In the genomic region with DNA sequence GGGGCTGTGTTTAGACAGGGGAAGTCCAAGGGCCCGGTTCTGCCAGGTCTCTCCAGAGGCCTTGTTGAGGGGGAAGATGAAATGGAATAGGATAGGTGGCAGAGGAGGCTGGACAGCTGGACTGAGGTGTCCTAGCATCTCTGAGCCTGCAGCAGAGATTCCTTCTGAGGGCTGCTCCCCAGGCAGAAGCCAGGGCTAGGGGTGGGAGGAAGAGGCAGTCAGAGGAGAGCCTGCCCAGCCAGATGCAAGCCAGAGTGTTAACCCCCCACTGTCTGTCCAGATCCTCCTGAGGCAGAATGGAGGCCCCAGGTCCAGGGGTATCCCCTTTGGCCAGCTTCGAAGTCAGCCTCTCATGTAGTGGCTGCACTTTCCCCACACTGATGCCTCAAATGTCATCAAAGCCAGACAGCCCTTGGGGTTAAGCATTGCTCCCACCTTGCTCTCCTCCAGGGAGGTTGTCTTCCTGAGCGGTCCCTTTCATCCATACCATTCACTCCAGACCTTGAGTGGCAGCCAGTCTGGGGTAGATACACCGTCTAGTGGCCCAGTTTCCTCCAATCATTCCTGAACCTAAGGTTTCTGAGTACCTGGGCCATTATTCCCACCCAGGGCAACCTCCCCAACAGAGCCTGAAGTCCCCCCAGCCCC, we compare ENCODE assay signal across 8 cellular contexts. TPM values are rescaled to one million over a fixed set of nuclear protein-coding genes. Genes with fewer than 3 reads are reported as not detected.
DNase-seq lines count a peak whose midpoint lies in the region; ATAC-seq and TF ChIP-seq lines count a peak whose summit lies in the region.

No MANE protein-coding gene starts in this region.

- WGBS in gastroesophageal sphincter (ENCODE audit: low coverage in 1 of 2), 2 donors, result 7 to 32% methylated on average over 1 to 4 of the region's 4 CpGs

- H3K4me1 Mint-ChIP-seq in activated CD4-positive, alpha-beta memory T cell treated with anti-CD3 and anti-CD28 coated beads for 36 hours (ENCODE audit: low read depth), result peaks cover 54% of the 10 kb centered on the region

- peak overlapping the region; percentile 87 for H3K27ac Mint-ChIP-seq in activated CD4-positive, alpha-beta memory T cell treated with anti-CD3 and anti-CD28 coated beads for 36 hours

- H3K27ac ChIP-seq in gastroesophageal sphincter, result peak overlapping the region in 3 of 4 donors; percentile 90 to 92 (median 90)

- H3K4me3 Mint-ChIP-seq in activated CD4-positive, alpha-beta memory T cell treated with anti-CD3 and anti-CD28 coated beads for 36 hours, result peak overlapping the region; percentile 88

- no peaks in the 10 kb centered on the region for H3K27me3 Mint-ChIP-seq in activated CD4-positive, alpha-beta memory T cell treated with anti-CD3 and anti-CD28 coated beads for 36 hours

- peak overlapping the region; percentile 87 to 97 for H3K4me3 ChIP-seq in gastroesophageal sphincter

- H3K27me3 ChIP-seq in gastroesophageal sphincter, result no peaks in the 10 kb centered on the region

- CTCF ChIA-PET in activated CD4-positive, alpha-beta memory T cell treated with anti-CD3 and anti-CD28 coated beads for 36 hours (lab: Charles Lee), result interaction anchor here (0.8 to 3.2 kb wide), 6 partner anchors 11 to 380 kb away, joined by 3 to 26 read pairs (median 6); a partner anchor contains a TSS

- H3K36me3 ChIP-seq in gastroesophageal sphincter, result peaks cover 0 to 31% of the 10 kb centered on the region in 2 donors

- POLR2A ChIA-PET in activated CD4-positive, alpha-beta memory T cell treated with anti-CD3 and anti-CD28 coated beads for 36 hours (lab: Charles Lee), result interaction anchor here (1.0 to 2.2 kb wide), 4 partner anchors 17 to 135 kb away, joined by 3 to 11 read pairs (median 7); no protein-coding TSS in a partner anchor

- ATAC-seq in gastroesophageal sphincter (no peak), sciatic nerve (peak; percentile 23), HG02885 (IDR thresholded peaks at IDR 0.05; ENCODE audit: poor library complexity, unreplicated experiment) (no peak), HG02852 (IDR thresholded peaks at IDR 0.05; ENCODE audit: unreplicated experiment) (no peak), GM19397 (IDR thresholded peaks at IDR 0.05; ENCODE audit: unreplicated experiment) (no peak)

- DNase-seq in EH (ENCODE audit: low read depth) (peak; percentile 37), sciatic nerve (ENCODE audit: low spot score) (no peak), NCI-H345 treated with DMSO at 0.1 percent for 48 hours (lab: John Stamatoyannopoulos, UW; ENCODE audit: unreplicated experiment) (no peak)
- DNase-seq in activated CD4-positive, alpha-beta memory T cell treated with anti-CD3 and anti-CD28 coated beads for 36 hours, result no peak

- no peaks in the 10 kb centered on the region for H3K9me3 ChIP-seq in gastroesophageal sphincter

- no peak for TF ChIP-seq CTCF in gastroesophageal sphincter (IDR thresholded peaks at IDR 0.05)

- H3K36me3 Mint-ChIP-seq in activated CD4-positive, alpha-beta memory T cell treated with anti-CD3 and anti-CD28 coated beads for 36 hours, result peaks cover 51% of the 10 kb centered on the region

- intact Hi-C loops in activated CD4-positive, alpha-beta memory T cell treated with anti-CD3 and anti-CD28 coated beads for 36 hours (cut with micrococcal nuclease), result loop anchor here (5.0 kb wide), 1 partner anchor 135 kb away; no protein-coding TSS in a partner anchor
- intact Hi-C loops in sciatic nerve (cut with DNase I), result loop anchor here (10.0 kb wide), 1 partner anchor 72 kb away; a partner anchor contains a TSS

- peaks cover 0 to 68% (median 18%) of the 10 kb centered on the region in 3 donors for H3K4me1 ChIP-seq in gastroesophageal sphincter

- TF ChIP-seq POLR2A in gastroesophageal sphincter (IDR thresholded peaks at IDR 0.05), result no peak

- H3K9me3 Mint-ChIP-seq in activated CD4-positive, alpha-beta memory T cell treated with anti-CD3 and anti-CD28 coated beads for 36 hours, result no peaks in the 10 kb centered on the region

- TF ChIP-seq EP300 in gastroesophageal sphincter (IDR thresholded peaks at IDR 0.05), result no peak

RNA-seq across cellular contexts. Expression of a gene that starts 1.7 kb away (rescaled TPM):
- total RNA-seq in activated CD4-positive, alpha-beta memory T cell treated with anti-CD3 and anti-CD28 coated beads for 36 hours, result 100 to 1,000 TPM; 135 to 140 TPM
- total RNA-seq in gastroesophageal sphincter, result 10 to 100 TPM; 29.6 to 50.8 (median 45.9) TPM
- total RNA-seq in sciatic nerve, result 61.2 TPM
